Comparison of ENCODE assay signal across 9 cellular contexts in the genomic region with DNA sequence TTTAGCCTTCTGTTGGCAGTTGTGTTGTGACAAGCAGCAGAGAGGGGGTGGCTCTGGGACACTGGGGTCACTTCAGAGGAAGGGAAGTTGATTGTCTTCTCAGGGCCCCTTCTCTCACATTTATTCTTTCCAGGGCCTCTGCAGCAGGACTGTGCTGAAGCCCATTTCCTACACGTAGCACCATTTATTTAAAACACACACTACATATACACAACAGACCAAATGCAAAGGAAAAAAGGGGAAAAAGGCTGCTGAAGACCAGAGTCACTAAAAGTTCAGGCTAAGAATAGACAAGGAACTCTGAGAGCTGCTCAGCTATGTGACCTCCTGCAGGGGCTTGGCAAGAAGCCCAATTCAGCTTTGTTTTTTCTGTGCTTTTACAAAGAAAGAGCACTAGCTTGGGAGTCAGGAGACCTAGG. TPM values are rescaled to one million over a fixed set of nuclear protein-coding genes. Genes with fewer than 3 reads are reported as not detected.
DNase-seq lines count a peak whose midpoint lies in the region; ATAC-seq and TF ChIP-seq lines count a peak whose summit lies in the region.
"Had no signal": no experiment of that assay in that cellular context is flagged by ENCODE, and none has a peak within 500 bp of the region (broad histone marks: within the 10 kb centered on the region; RNA-seq: fewer than 3 reads in every experiment).

No MANE protein-coding gene starts in this region.

- H3K36me3 ChIP-seq in skeletal muscle tissue (ENCODE audit: control insufficient read depth in 3 of 3, insufficient read depth in 3 of 3, low read length in 3 of 3), result no peaks in the 10 kb centered on the region
- no peaks in the 10 kb centered on the region for H3K36me3 ChIP-seq in CD8-positive, alpha-beta memory T cell (ENCODE audit: insufficient read depth, low read length)

- DNase-seq in HL-60 (ENCODE audit: low read depth in 1 of 2, low spot score in 1 of 2) (peak; percentile 59 to 71), left cardiac atrium (no peak)
- DNase-seq in CD8-positive, alpha-beta memory T cell, result no peak
- no peak for DNase-seq in activated CD4-positive, CD25-positive, alpha-beta regulatory T cell (lab: John Stamatoyannopoulos, UW)
- DNase-seq in stimulated activated CD4-positive, alpha-beta T cell treated with anti-CD3 and anti-CD28 coated beads, Interleukin-1b, Interleukin-23, amount 100 ng/mL, for 48 hours, result no peak
- DNase-seq: NCI-H510A treated with DMSO at 0.1 percent for 48 hours had no signal

- CTCF ChIA-PET in CD8-positive, alpha-beta memory T cell (lab: Charles Lee), result interaction anchor here (0.7 kb wide), 1 partner anchor 87 kb away, joined by 3 read pairs; no protein-coding TSS in a partner anchor

- H3K4me3 ChIP-seq in HL-60 (replicated peaks; ENCODE audit: insufficient read depth, low read length) (no peak overlapping the region), skeletal muscle tissue (ENCODE audit: low read length in 3 of 3) (no peak overlapping the region)
- H3K4me3 ChIP-seq in CD8-positive, alpha-beta memory T cell (ENCODE audit: low read length), result no peak overlapping the region

- intact Hi-C loops in left cardiac atrium (cut with DNase I), result no loop called here

- no peak overlapping the region for H3K27ac Mint-ChIP-seq in CD8-positive, alpha-beta memory T cell

- no peaks in the 10 kb centered on the region for H3K9me3 Mint-ChIP-seq in CD8-positive, alpha-beta memory T cell

- TF ChIP-seq CTCF in HL-60 (IDR thresholded peaks at IDR 0.05; ENCODE audit: insufficient read depth, low read length), result no peak

- POLR2A ChIA-PET in CD8-positive, alpha-beta memory T cell (lab: Charles Lee), result no interaction called here

- H3K27me3 Mint-ChIP-seq in CD8-positive, alpha-beta memory T cell, result no peaks in the 10 kb centered on the region

- H3K9me3 ChIP-seq in skeletal muscle tissue (ENCODE audit: control insufficient read depth in 3 of 3, low read length in 3 of 3), result no peaks in the 10 kb centered on the region
- H3K9me3 ChIP-seq in CD8-positive, alpha-beta memory T cell (ENCODE audit: low read length), result no peaks in the 10 kb centered on the region

- ATAC-seq in SK-N-SH treated with all-trans-retinoic acid at 6 μM for 48 hours (peak; percentile 87), left cardiac atrium (peak; percentile 34 to 51), HG02885 (IDR thresholded peaks at IDR 0.05; ENCODE audit: poor library complexity, unreplicated experiment) (no peak)

- no peaks in the 10 kb centered on the region for H3K27me3 ChIP-seq in HL-60 (ENCODE audit: insufficient read depth, poor library complexity, severe bottlenecking)
- H3K27me3 ChIP-seq in skeletal muscle tissue (ENCODE audit: control insufficient read depth in 3 of 3, insufficient read depth in 3 of 3, low read length in 3 of 3), result no peaks in the 10 kb centered on the region
- H3K27me3 ChIP-seq in CD8-positive, alpha-beta memory T cell (ENCODE audit: insufficient read depth, low read length, poor library complexity, severe bottlenecking), result no peaks in the 10 kb centered on the region

- H3K27ac ChIP-seq in HL-60 (replicated peaks) (peak overlapping the region; percentile 26), skeletal muscle tissue (ENCODE audit: low read depth, low read length) (peak overlapping the region; percentile 42)
- no peak overlapping the region for H3K27ac ChIP-seq in CD8-positive, alpha-beta memory T cell (ENCODE audit: low read depth, low read length)

- no peaks in the 10 kb centered on the region for H3K4me1 Mint-ChIP-seq in CD8-positive, alpha-beta memory T cell

- H3K4me3 Mint-ChIP-seq in CD8-positive, alpha-beta memory T cell, result no peak overlapping the region

- peaks cover 14 to 25% (median 22%) of the 10 kb centered on the region in 3 donors for H3K4me1 ChIP-seq in skeletal muscle tissue (ENCODE audit: control insufficient read depth in 3 of 3, insufficient read depth in 3 of 3, low read length in 3 of 3)
- H3K4me1 ChIP-seq in CD8-positive, alpha-beta memory T cell (ENCODE audit: insufficient read depth, low read length), result peaks cover 5% of the 10 kb centered on the region

- peak overlapping the region in 1 of 3 donors; percentile 16 for H3K9ac ChIP-seq in skeletal muscle tissue (ENCODE audit: low read depth in 1 of 3, low read length in 3 of 3)

- peaks cover 0 to under 1% (median 0%) of the 10 kb centered on the region in 3 donors for H3K36me3 Mint-ChIP-seq in CD8-positive, alpha-beta memory T cell

TF ChIP-seq in SK-N-SH treated with all-trans-retinoic acid at 6 μM for 48 hours, 23 proteins besides CTCF, POLR2A, EP300 and RAD21:
- TF ChIP-seq CSDC2 (CRISPR knock-in tag; IDR thresholded peaks at IDR 0.05) (no peak), ZNF8 (CRISPR knock-in tag; IDR thresholded peaks at IDR 0.05) (no peak), OSR1 (CRISPR knock-in tag; IDR thresholded peaks at IDR 0.05) (no peak), ZFP30 (CRISPR knock-in tag; IDR thresholded peaks at IDR 0.05) (no peak), ZNF70 (CRISPR knock-in tag; IDR thresholded peaks at IDR 0.05) (no peak), SNAI2 (CRISPR knock-in tag; IDR thresholded peaks at IDR 0.05) (no peak)
- TF ChIP-seq, protein P1, sequence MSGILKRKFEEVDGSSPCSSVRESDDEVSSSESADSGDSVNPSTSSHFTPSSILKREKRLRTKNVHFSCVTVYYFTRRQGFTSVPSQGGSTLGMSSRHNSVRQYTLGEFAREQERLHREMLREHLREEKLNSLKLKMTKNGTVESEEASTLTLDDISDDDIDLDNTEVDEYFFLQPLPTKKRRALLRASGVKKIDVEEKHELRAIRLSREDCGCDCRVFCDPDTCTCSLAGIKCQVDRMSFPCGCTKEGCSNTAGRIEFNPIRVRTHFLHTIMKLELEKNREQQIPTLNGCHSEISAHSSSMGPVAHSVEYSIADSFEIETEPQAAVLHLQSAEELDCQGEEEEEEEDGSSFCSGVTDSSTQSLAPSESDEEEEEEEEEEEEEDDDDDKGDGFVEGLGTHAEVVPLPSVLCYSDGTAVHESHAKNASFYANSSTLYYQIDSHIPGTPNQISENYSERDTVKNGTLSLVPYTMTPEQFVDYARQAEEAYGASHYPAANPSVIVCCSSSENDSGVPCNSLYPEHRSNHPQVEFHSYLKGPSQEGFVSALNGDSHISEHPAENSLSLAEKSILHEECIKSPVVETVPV (CRISPR knock-in tag; IDR thresholded peaks at IDR 0.05), result no peak

RNA-seq across cellular contexts. Expression of a gene that starts 28.3 kb away (rescaled TPM):
- 1 to 10 TPM in 1 of 2 donors, under 1 TPM in 1; 0.68 to 2.3 TPM for total RNA-seq in left cardiac atrium
- total RNA-seq in skeletal muscle tissue, result 0.52 TPM
- total RNA-seq in CD8-positive, alpha-beta memory T cell, result not detected
- 0.10 TPM for polyA plus RNA-seq in CD8-positive, alpha-beta memory T cell

RNA-seq across cellular contexts. Expression of a gene that starts 39.4 kb away (rescaled TPM):
- total RNA-seq in left cardiac atrium, result 1 to 10 TPM; 4.6 to 6.0 TPM
- 10.4 TPM for total RNA-seq in skeletal muscle tissue
- total RNA-seq in CD8-positive, alpha-beta memory T cell, result 10 to 100 TPM; 23.2 to 26.7 TPM
- 89.6 TPM for polyA plus RNA-seq in CD8-positive, alpha-beta memory T cell

Comparison
In these comparisons a context has a peak if more than half of its experiments do, and no peak if none do; other contexts are left out.
1. DNase-seq: peak in HL-60 (2 of 2); none in left cardiac atrium (single experiment), CD8-positive, alpha-beta memory T cell (0 of 5), activated CD4-positive, CD25-positive, alpha-beta regulatory T cell (0 of 4) and stimulated activated CD4-positive, alpha-beta T cell treated with anti-CD3 and anti-CD28 coated beads, Interleukin-1b, Interleukin-23, amount 100 ng/mL, for 48 hours (single experiment).